Comparison of ENCODE assay signal across 24 cellular contexts in the genomic region with DNA sequence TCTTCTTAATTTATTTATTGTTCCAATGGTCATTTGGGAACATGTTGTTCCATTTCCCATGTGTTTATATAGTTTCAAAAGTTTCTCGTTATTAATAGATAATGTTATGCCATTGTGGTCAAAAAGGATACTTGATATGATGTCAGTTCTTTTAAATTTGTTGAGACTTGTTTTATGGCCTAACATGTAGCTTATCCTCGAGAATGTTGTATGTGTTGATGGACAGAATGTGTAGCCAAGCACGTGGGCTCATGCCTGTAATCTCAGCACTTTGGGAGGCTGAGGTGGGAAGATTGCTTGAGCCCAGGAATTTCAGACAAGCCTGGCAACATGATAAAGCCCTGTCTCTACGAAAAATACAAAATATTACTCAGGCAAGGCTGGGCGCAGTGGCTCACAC.
"Had no signal": no experiment of that assay in that cellular context is flagged by ENCODE, and none has a peak within 500 bp of the region (broad histone marks: within the 10 kb centered on the region; RNA-seq: fewer than 3 reads in every experiment).

No MANE protein-coding gene starts in this region.

- ATAC-seq: left cardiac atrium; left lobe of liver; lower lobe of right lung; naive thymus-derived CD4-positive, alpha-beta T cell; natural killer cell treated with Interleukin-12 subunit alpha and Interleukin-12 subunit beta and Interleukin-15 and Interleukin-18, amount 100 ng/mL, for 72 hours; right cardiac atrium; sciatic nerve; stimulated activated effector memory CD8-positive, alpha-beta T cell treated with anti-CD3 and anti-CD28 coated beads, Interleukin-12 subunit alpha, Interleukin-12 subunit beta, amount 100 ng/mL, for 72 hours; upper lobe of right lung had no signal

- H3K36me3 ChIP-seq: lower lobe of right lung, ovary, prostate gland, spleen, suprapubic skin, thoracic aorta, tibial artery, upper lobe of right lung had no signal

- H3K4me3 ChIP-seq: hepatocyte, lower lobe of right lung, ovary, prostate gland, spleen, suprapubic skin, thoracic aorta, tibial artery, upper lobe of right lung had no signal

- H3K27me3 ChIP-seq: hepatocyte, ovary, spleen, suprapubic skin, tibial artery, upper lobe of right lung had no signal

- DNase-seq: kidney glomerular epithelial cell; left cardiac atrium; lower lobe of right lung; mesendoderm; naive thymus-derived CD4-positive, alpha-beta T cell; ovary; posterior cingulate gyrus; retina; right cardiac atrium; small intestine; spleen; stimulated activated CD4-positive, alpha-beta T cell treated with anti-CD3 and anti-CD28 coated beads, Interleukin-4, amount 100 ng/mL, for 24 hours; stimulated activated naive CD4-positive, alpha-beta T cell; tibial artery; trophoblast cell; upper lobe of right lung had no signal

- H3K27ac ChIP-seq: hepatocyte, lower lobe of right lung, ovary, prostate gland, spleen, suprapubic skin, thoracic aorta, tibial artery, upper lobe of right lung had no signal

- H3K4me1 ChIP-seq: lower lobe of right lung, prostate gland, suprapubic skin, tibial artery, upper lobe of right lung had no signal

- H3K9me3 ChIP-seq: ovary, prostate gland, upper lobe of right lung had no signal
